Comparison of ENCODE assay signal across 18 cellular contexts in the genomic region with DNA sequence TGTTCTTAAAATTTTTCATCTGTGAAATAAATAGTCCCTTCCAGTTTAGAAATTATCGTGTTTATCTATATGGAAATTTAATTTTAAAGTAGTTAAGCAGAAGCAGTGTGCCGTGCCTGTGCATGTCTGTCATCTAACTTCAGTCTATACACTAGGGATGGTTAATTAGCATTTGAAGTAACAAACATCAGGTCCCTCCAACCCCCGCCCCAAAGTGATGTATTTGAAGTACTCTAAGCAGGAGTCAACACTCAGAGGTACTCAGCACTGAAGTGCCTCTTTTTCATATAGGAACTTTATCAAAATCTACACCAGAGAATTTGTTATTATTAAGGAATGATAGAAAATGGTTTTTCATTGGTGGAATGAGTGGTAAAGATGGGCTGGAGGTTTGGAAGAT. TPM values are rescaled to one million over a fixed set of nuclear protein-coding genes. Genes with fewer than 3 reads are reported as not detected.
DNase-seq lines count a peak whose midpoint lies in the region; ATAC-seq and TF ChIP-seq lines count a peak whose summit lies in the region.
"Had no signal": no experiment of that assay in that cellular context is flagged by ENCODE, and none has a peak within 500 bp of the region (broad histone marks: within the 10 kb centered on the region; RNA-seq: fewer than 3 reads in every experiment).

No MANE protein-coding gene starts in this region.

- DNase-seq in HL-60 (ENCODE audit: low read depth in 1 of 2, low spot score in 1 of 2) (no peak), NCI-H345 (lab: John Stamatoyannopoulos, UW) (peak; percentile 76), dorsolateral prefrontal cortex (no peak), neural progenitor cell (ENCODE audit: low spot score) (no peak), mesendoderm (no peak), erythroblast (lab: John Stamatoyannopoulos, UW) (no peak)
- DNase-seq: CD4-positive, CD25-positive, alpha-beta regulatory T cell; GOT3; IMR-90; NCI-H1105 treated with DMSO at 0.1 percent for 48 hours; NCI-H2029 treated with DMSO at 0.1 percent for 48 hours; NCI-H524; NCI-H82; Peyer's patch; SJCRH30 had no signal

- H3K23ac ChIP-seq in mesendoderm (ENCODE audit: low read length) = no peak overlapping the region

- ATAC-seq in GM18870 (IDR thresholded peaks at IDR 0.05; ENCODE audit: unreplicated experiment) = no peak
- ATAC-seq: HCT116 had no signal

- H3K18ac ChIP-seq in mesendoderm (ENCODE audit: low read length) = no peak overlapping the region

- H3K36me3 Mint-ChIP-seq in neural progenitor cell = peaks cover 45% of the 10 kb centered on the region

- H3K9ac ChIP-seq in neural progenitor cell = no peak overlapping the region
- no peak overlapping the region for H3K9ac ChIP-seq in mesendoderm (ENCODE audit: low read length)
- H3K9ac ChIP-seq: KMS-11 had no signal

- H3K27ac Mint-ChIP-seq in neural progenitor cell = no peak overlapping the region

- H3K79me2 ChIP-seq in neural progenitor cell (ENCODE audit: low read depth) (peaks cover 15% of the 10 kb centered on the region), mesendoderm (ENCODE audit: control insufficient read depth, insufficient read depth, low read length) (no peaks in the 10 kb centered on the region)

- peaks cover 23% of the 10 kb centered on the region for H3K9me3 Mint-ChIP-seq in neural progenitor cell

- no peaks in the 10 kb centered on the region for H3K27me3 ChIP-seq in HL-60 (ENCODE audit: insufficient read depth, poor library complexity, severe bottlenecking)
- no peaks in the 10 kb centered on the region for H3K27me3 ChIP-seq in dorsolateral prefrontal cortex
- no peaks in the 10 kb centered on the region for H3K27me3 ChIP-seq in neural progenitor cell
- H3K27me3 ChIP-seq in mesendoderm (ENCODE audit: insufficient read depth, low read length, poor library complexity) = no peaks in the 10 kb centered on the region
- H3K27me3 ChIP-seq: Peyer's patch, SJCRH30 had no signal

- no peak overlapping the region for H2BK5ac ChIP-seq in mesendoderm (ENCODE audit: low read length)

- H3K56ac ChIP-seq in mesendoderm (ENCODE audit: low read length) = no peak overlapping the region

- no peak overlapping the region for H2AK5ac ChIP-seq in mesendoderm (ENCODE audit: low read length)

- intact Hi-C loops in dorsolateral prefrontal cortex (cut with DNase I) = loop anchor here in 1 of 2 donors (5.0 to 10.0 kb wide), 2 partner anchors 59 to 151 kb away; no protein-coding TSS in a partner anchor

- no peak overlapping the region for H2BK120ac ChIP-seq in mesendoderm (ENCODE audit: low read depth, low read length)

- no peak overlapping the region for H4K8ac ChIP-seq in mesendoderm (ENCODE audit: low read depth, low read length)

- H3K4me1 ChIP-seq in neural progenitor cell (peaks cover 24% of the 10 kb centered on the region), mesendoderm (ENCODE audit: control insufficient read depth, low read depth, low read length) (no peaks in the 10 kb centered on the region)
- H3K4me1 ChIP-seq: Peyer's patch, SJCRH30 had no signal

- TF ChIP-seq CTCF in HL-60 (IDR thresholded peaks at IDR 0.05; ENCODE audit: insufficient read depth, low read length) = no peak
- TF ChIP-seq CTCF in dorsolateral prefrontal cortex (IDR thresholded peaks at IDR 0.05 in 54 of 56, conservative IDR thresholded peaks at IDR 0.05 in 2 of 56; ENCODE audit: low read depth in 1 of 56, partially characterized antibody in 56 of 56) = no peak
- no peak for TF ChIP-seq CTCF in neural progenitor cell (IDR thresholded peaks at IDR 0.05)

- no peak overlapping the region for H2AFZ ChIP-seq in neural progenitor cell (replicated peaks)

- no peaks in the 10 kb centered on the region for H3K27me3 Mint-ChIP-seq in neural progenitor cell (ENCODE audit: insufficient read depth, low read depth)
- H3K27me3 Mint-ChIP-seq: CD4-positive, CD25-positive, alpha-beta regulatory T cell had no signal

- H3K4ac ChIP-seq in mesendoderm (ENCODE audit: low read depth, low read length) = no peak overlapping the region

- no peak overlapping the region for H2BK15ac ChIP-seq in mesendoderm (replicated peaks; ENCODE audit: low read depth)

- no peaks in the 10 kb centered on the region for H3K4me1 Mint-ChIP-seq in neural progenitor cell

- no peak overlapping the region for H4K5ac ChIP-seq in mesendoderm (ENCODE audit: low read length)

- no peak overlapping the region for H3K4me3 Mint-ChIP-seq in neural progenitor cell
- H3K4me3 Mint-ChIP-seq: CD4-positive, CD25-positive, alpha-beta regulatory T cell had no signal

- H3K79me1 ChIP-seq in mesendoderm (ENCODE audit: low read length) = no peaks in the 10 kb centered on the region

- H3K36me3 ChIP-seq in neural progenitor cell = no peaks in the 10 kb centered on the region
- H3K36me3 ChIP-seq in mesendoderm (ENCODE audit: control insufficient read depth, insufficient read depth, low read length) = no peaks in the 10 kb centered on the region

- H3K9me3 ChIP-seq in neural progenitor cell (ENCODE audit: low read depth) = no peaks in the 10 kb centered on the region
- H3K9me3 ChIP-seq: Peyer's patch had no signal

- no CpG with 5 or more reads among the region's 3 CpGs for WGBS in mesendoderm (ENCODE audit: extremely low coverage, insufficient coverage, low lambda C conversion rate)

- no peaks in the 10 kb centered on the region for H4K20me1 ChIP-seq in neural progenitor cell (ENCODE audit: low read depth)

- H3F3A ChIP-seq in neural progenitor cell (ENCODE audit: low read depth) = peaks cover 7% of the 10 kb centered on the region

- H3K4me2 ChIP-seq in neural progenitor cell = peak overlapping the region; percentile 18
- H3K4me2 ChIP-seq in mesendoderm (ENCODE audit: low read length) = no peak overlapping the region
- H3K4me2 ChIP-seq: KMS-11 had no signal

- H3K27ac ChIP-seq in HL-60 (replicated peaks) (0 out of 2 replicates have a peak overlapping the region, but pooled peaks have one; percentile 8), dorsolateral prefrontal cortex (peak overlapping the region in 45 of 59 donors; percentile 2 to 84 (median 63)), neural progenitor cell (no peak overlapping the region), mesendoderm (ENCODE audit: low read depth, low read length) (no peak overlapping the region)
- H3K27ac ChIP-seq: KMS-11, Peyer's patch, SJCRH30 had no signal

- no peak overlapping the region for H3K4me3 ChIP-seq in HL-60 (replicated peaks; ENCODE audit: insufficient read depth, low read length)
- no peak overlapping the region for H3K4me3 ChIP-seq in dorsolateral prefrontal cortex
- H3K4me3 ChIP-seq in neural progenitor cell = no peak overlapping the region
- no peak overlapping the region for H3K4me3 ChIP-seq in mesendoderm (ENCODE audit: low read length)
- H3K4me3 ChIP-seq: Peyer's patch, SJCRH30 had no signal

- TF ChIP-seq POLR2A in erythroblast (IDR thresholded peaks at IDR 0.05; ENCODE audit: low read length) = no peak

RNA-seq across cellular contexts. Expression of gene LANCL1, which starts 33.0 kb away (rescaled TPM):
- total RNA-seq in dorsolateral prefrontal cortex (100 to 1,000 TPM in 118 of 120 experiments, 10 to 100 TPM in 2; 71.4 to 393 (median 221) TPM), neural progenitor cell (ENCODE audit: low replicate concordance) (95.5 and 122 TPM in 2 replicates)
- polyA plus RNA-seq in mesendoderm (2013, experiment 1 of 2) = 20.9 TPM
- 21.0 TPM for polyA plus RNA-seq in mesendoderm (2013, experiment 2 of 2)

Comparison
In these comparisons a context has a peak if more than half of its experiments do, and no peak if none do; other contexts are left out.
1. H3K27ac ChIP-seq: peak in HL-60 (single experiment) and dorsolateral prefrontal cortex (45 of 59); none in neural progenitor cell (single experiment) and mesendoderm (single experiment).